In the genomic region with DNA sequence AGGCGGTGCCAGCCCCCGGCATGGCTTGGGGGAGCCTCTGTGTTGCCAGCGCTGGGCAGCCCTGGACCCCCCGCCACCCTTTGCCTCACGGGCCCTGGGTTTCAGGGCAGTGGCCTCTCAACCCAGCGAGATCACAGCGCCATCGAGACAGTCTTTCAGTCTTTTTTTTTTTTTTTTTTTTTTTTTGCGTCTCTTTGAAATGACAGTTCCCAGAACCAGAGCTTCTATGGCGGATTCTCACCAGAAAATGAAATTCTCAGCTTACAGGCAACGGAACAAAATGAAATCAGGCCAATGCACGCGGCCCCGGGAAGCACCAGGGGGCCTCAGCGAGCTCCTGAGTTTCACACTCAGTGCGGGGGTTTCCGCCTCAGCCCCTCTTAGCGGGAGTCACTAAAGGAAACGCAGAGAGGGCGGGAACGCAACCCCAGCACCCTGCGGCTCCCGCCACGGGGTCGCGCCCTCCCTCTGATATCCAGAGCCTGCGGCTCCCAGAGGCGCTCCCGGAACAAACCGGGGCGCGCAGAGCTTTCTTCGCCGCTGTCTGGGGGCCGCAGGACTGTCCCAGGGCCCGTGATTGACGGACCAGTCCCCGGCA, we compare ENCODE assay signal across 8 cellular contexts. TPM values are rescaled to one million over a fixed set of nuclear protein-coding genes. Genes with fewer than 3 reads are reported as not detected.
DNase-seq lines count a peak whose midpoint lies in the region; FAIRE-seq and TF ChIP-seq lines count a peak whose summit lies in the region.

No MANE protein-coding gene starts in this region.

- no peak for FAIRE-seq in frontal cortex (lab: Jason Lieb, UNC)

- peak overlapping the region; percentile 26 to 82 (median 74) for H3K9ac ChIP-seq in subcutaneous abdominal adipose tissue (ENCODE audit: low read length in 5 of 5)

- H3K27me3 ChIP-seq in neutrophil (peaks cover 89% of the 10 kb centered on the region), subcutaneous abdominal adipose tissue (ENCODE audit: control insufficient read depth in 5 of 5, insufficient read depth in 4 of 5, low read length in 5 of 5) (peaks cover 0 to 9% (median 3%) of the 10 kb centered on the region in 5 donors)

- H3K9me3 ChIP-seq in neutrophil (no peaks in the 10 kb centered on the region), subcutaneous abdominal adipose tissue (ENCODE audit: control insufficient read depth in 5 of 5, low read length in 5 of 5) (no peaks in the 10 kb centered on the region)

- CTCF ChIA-PET in RWPE1 (lab: Yijun Ruan, JAX), result interaction anchor here (0.5 to 1.8 kb wide), 14 partner anchors 19 to 574 kb away, joined by 3 to 9 read pairs (median 4); no protein-coding TSS in a partner anchor

- POLR2A ChIA-PET in RWPE1 (lab: Yijun Ruan, JAX; ENCODE audit: low non-redundant PET), result no interaction called here

- H3K4me3 ChIP-seq in neutrophil (ENCODE audit: low read depth in 1 of 2, low read length in 1 of 2) (peak overlapping the region; percentile 3 to 32), subcutaneous abdominal adipose tissue (ENCODE audit: low read depth in 1 of 5, low read length in 5 of 5) (peak overlapping the region in 4 of 5 donors; percentile 61 to 76 (median 66))

- H3K4me1 ChIP-seq in neutrophil (ENCODE audit: control insufficient read depth in 1 of 2, insufficient read depth in 1 of 2, low read depth in 1 of 2, low read length in 1 of 2), result peaks cover 7 to 21% of the 10 kb centered on the region in 2 experiments
- peaks cover 7 to 56% (median 54%) of the 10 kb centered on the region in 5 donors for H3K4me1 ChIP-seq in subcutaneous abdominal adipose tissue (ENCODE audit: control insufficient read depth in 5 of 5, insufficient read depth in 5 of 5, low read length in 5 of 5)

- H3K36me3 ChIP-seq in neutrophil, result no peaks in the 10 kb centered on the region
- no peaks in the 10 kb centered on the region for H3K36me3 ChIP-seq in subcutaneous abdominal adipose tissue (ENCODE audit: control insufficient read depth in 5 of 5, insufficient read depth in 5 of 5, low read length in 5 of 5)

- TF ChIP-seq CTCF in RWPE1 (conservative IDR thresholded peaks at IDR 0.05; ENCODE audit: low read depth), result peak; percentile 81
- no peak for TF ChIP-seq CTCF in neutrophil (IDR thresholded peaks at IDR 0.05)

- peak; percentile 39 for DNase-seq in DMS 273 treated with DMSO at 0.1 percent for 48 hours (lab: John Stamatoyannopoulos, UW)
- DNase-seq in HS-5 (ENCODE audit: low read depth), result peak; percentile 53
- DNase-seq in RWPE1 (ENCODE audit: low spot score), result peak; percentile 69
- DNase-seq in activated naive CD4-positive, alpha-beta T cell (lab: John Stamatoyannopoulos, UW), result peak in 3 of 4 experiments; percentile 44 to 71 (median 60)
- DNase-seq in frontal cortex (ENCODE audit: low spot score in 2 of 2), result peak; percentile 77 to 78
- DNase-seq in NCI-H146 (lab: John Stamatoyannopoulos, UW), result no peak

- H3K27ac ChIP-seq in RWPE1 (peak overlapping the region; percentile 69), neutrophil (no peak overlapping the region), subcutaneous abdominal adipose tissue (ENCODE audit: low read depth, low read length) (peak overlapping the region; percentile 76)

RNA-seq across cellular contexts. Expression of gene COL6A1, which starts 8.0 kb away (rescaled TPM):
- 41.6 TPM for total RNA-seq in frontal cortex
